ENCODE assay signal across 13 cellular contexts in the genomic region with DNA sequence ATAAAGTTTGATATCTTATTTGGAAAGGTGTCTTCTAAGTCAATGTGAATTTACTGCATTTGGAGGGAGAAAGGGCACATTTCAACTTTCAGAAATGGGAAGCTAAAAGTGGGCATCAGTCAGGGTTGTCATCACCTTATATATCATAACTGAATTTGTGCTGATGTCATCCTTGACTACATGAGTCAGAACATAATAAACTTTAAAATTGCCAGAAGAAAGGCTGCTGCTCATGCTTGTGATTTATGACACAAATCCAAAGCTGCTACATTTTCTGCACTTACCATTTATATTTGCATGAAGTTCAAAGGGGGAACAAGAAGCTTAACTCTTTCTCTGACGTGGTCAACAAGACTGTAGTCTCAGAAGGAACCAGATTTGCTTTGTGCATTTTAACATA.
"Had no signal": no experiment of that assay in that cellular context is flagged by ENCODE, and none has a peak within 500 bp of the region (broad histone marks: within the 10 kb centered on the region; RNA-seq: fewer than 3 reads in every experiment).

No MANE protein-coding gene starts in this region.

- H3K27ac Mint-ChIP-seq: activated CD4-positive, alpha-beta memory T cell treated with anti-CD3 and anti-CD28 coated beads for 36 hours; activated T-helper 1 cell treated with anti-CD3 and anti-CD28 coated beads, Interleukin-12 subunit alpha, Interleukin-12 subunit beta, Interleukin-2, Interleukin-4 antibody, amounts not matched to agents 30 ng/mL and 10 ng/mL and 1 ng/mL, durations not matched to agents 14 hours and 24 hours and 36 hours; naive B cell had no signal

- DNase-seq: activated CD4-positive, alpha-beta memory T cell treated with anti-CD3 and anti-CD28 coated beads for 36 hours; activated CD8-positive, alpha-beta memory T cell treated with anti-CD3 and anti-CD28 coated beads, Interleukin-2, amount 50 U/mL, for 4 hours; activated naive CD4-positive, alpha-beta T cell treated with anti-CD3 and anti-CD28 coated beads for 36 hours; foreskin fibroblast; heart left ventricle; naive B cell; pancreas; stimulated activated CD4-positive, alpha-beta T cell treated with anti-CD3 and anti-CD28 coated beads, Interleukin-4, amount 100 ng/mL, for 1 hour; stimulated activated CD8-positive, alpha-beta memory T cell treated with anti-CD3 and anti-CD28 coated beads, Interleukin-4, amount 100 ng/mL, for 48 hours; thyroid gland had no signal

- H3K4me1 ChIP-seq: heart left ventricle, pancreas, thyroid gland, vagina had no signal

- H3K27me3 ChIP-seq: esophagus muscularis mucosa, heart left ventricle, pancreas, thyroid gland, vagina had no signal

- ATAC-seq: heart left ventricle, pancreas had no signal

- H3K9me3 Mint-ChIP-seq: activated naive CD4-positive, alpha-beta T cell treated with anti-CD3 and anti-CD28 coated beads for 36 hours; activated T-helper 1 cell treated with anti-CD3 and anti-CD28 coated beads, Interleukin-12 subunit alpha, Interleukin-12 subunit beta, Interleukin-2, Interleukin-4 antibody, amounts not matched to agents 30 ng/mL and 10 ng/mL and 1 ng/mL, durations not matched to agents 14 hours and 24 hours and 36 hours had no signal

- H3K4me3 Mint-ChIP-seq: activated CD4-positive, alpha-beta memory T cell treated with anti-CD3 and anti-CD28 coated beads for 36 hours; activated naive CD4-positive, alpha-beta T cell treated with anti-CD3 and anti-CD28 coated beads for 36 hours; activated T-helper 1 cell treated with anti-CD3 and anti-CD28 coated beads, Interleukin-12 subunit alpha, Interleukin-12 subunit beta, Interleukin-2, Interleukin-4 antibody, amounts not matched to agents 30 ng/mL and 10 ng/mL and 1 ng/mL, durations not matched to agents 14 hours and 24 hours and 36 hours; naive B cell had no signal

- H3K4me1 Mint-ChIP-seq: naive B cell had no signal

- H3K27ac ChIP-seq: esophagus muscularis mucosa, heart left ventricle, pancreas, thyroid gland, vagina had no signal

- H3K27me3 Mint-ChIP-seq: activated CD4-positive, alpha-beta memory T cell treated with anti-CD3 and anti-CD28 coated beads for 36 hours had no signal
